In genomic region chr2:177229448-177230242, GRCh38 we compare ENCODE assay signal across 2 cellular contexts.
A peak's percentile ranks its signal among the peaks of the same experiment; 100 is the strongest.
TF ChIP-seq lines count a peak whose summit lies in the region.

No MANE protein-coding gene starts in this region.

TF ChIP-seq in A549, 52 proteins besides CTCF, POLR2A, EP300 and RAD21:
- TF ChIP-seq FOSB (CRISPR knock-in tag; IDR thresholded peaks at IDR 0.05) (no peak; the same call in 1 of the 2 replicates), POLR2AphosphoS2 (conservative IDR thresholded peaks at IDR 0.05; ENCODE audit: low read length) (peak; percentile 90), FOXS1 (CRISPR knock-in tag; IDR thresholded peaks at IDR 0.05) (no peak), JUN (IDR thresholded peaks at IDR 0.05) (peak in 1 of 2 experiments; percentile 33; a peak in 1 of 5 replicates), SMC3 (IDR thresholded peaks at IDR 0.05) (no peak), JUNB (IDR thresholded peaks at IDR 0.05) (no peak), CBX8 (IDR thresholded peaks at IDR 0.05) (no peak), KDM5A (IDR thresholded peaks at IDR 0.05) (no peak), FOSL2 (IDR thresholded peaks at IDR 0.05) (no peak), FOSL2 (CRISPR knock-in tag; IDR thresholded peaks at IDR 0.05) (no peak), RARB (CRISPR knock-in tag; IDR thresholded peaks at IDR 0.05) (0 out of 2 replicates have a peak, but pooled peaks have one; percentile 9), MYC (IDR thresholded peaks at IDR 0.05; ENCODE audit: borderline replicate concordance, low read length) (no peak)

TF ChIP-seq in HepG2, 621 proteins besides CTCF, POLR2A, EP300 and RAD21 (continues in another document):
- TF ChIP-seq PAF1 (CRISPR knock-in tag; IDR thresholded peaks at IDR 0.05) (peak; percentile 73; the same call in 1 of the 2 replicates), IKZF1 (IDR thresholded peaks at IDR 0.05) (no peak), POLR2AphosphoS5 (IDR thresholded peaks at IDR 0.05; ENCODE audit: low read depth, low read length) (peak; percentile 72), FOXC1 (CRISPR knock-in tag; IDR thresholded peaks at IDR 0.05; ENCODE audit: borderline replicate concordance) (peak; percentile 64; the same call in 1 of the 2 replicates), MIER2 (CRISPR knock-in tag; IDR thresholded peaks at IDR 0.05) (no peak), ATM (IDR thresholded peaks at IDR 0.05; ENCODE audit: borderline replicate concordance) (no peak), ZNF577 (CRISPR knock-in tag; IDR thresholded peaks at IDR 0.05; ENCODE audit: borderline replicate concordance, low read depth) (no peak), CEBPB (IDR thresholded peaks at IDR 0.05; ENCODE audit: borderline replicate concordance, low read depth, low read length) (no peak), ZNF280D (CRISPR knock-in tag; IDR thresholded peaks at IDR 0.05) (peak; percentile 39; the same call in 1 of the 2 replicates), ZNF720 (CRISPR knock-in tag; IDR thresholded peaks at IDR 0.05) (no peak), PATZ1 (CRISPR knock-in tag; IDR thresholded peaks at IDR 0.05) (no peak), SMAD3 (CRISPR knock-in tag; IDR thresholded peaks at IDR 0.05) (0 out of 2 replicates have a peak, but pooled peaks have one; percentile 16), ZHX1 (CRISPR knock-in tag; IDR thresholded peaks at IDR 0.05; ENCODE audit: low read depth) (no peak), KDM2A (CRISPR knock-in tag; IDR thresholded peaks at IDR 0.05; ENCODE audit: borderline replicate concordance, low read depth) (0 out of 2 replicates have a peak, but pooled peaks have one; percentile 47), ZNF318 (CRISPR knock-in tag; IDR thresholded peaks at IDR 0.05) (peak; percentile 62; the same call in 1 of the 2 replicates), ZNF605 (CRISPR knock-in tag; IDR thresholded peaks at IDR 0.05) (peak; percentile 59; the same call in 1 of the 2 replicates), POLR2AphosphoS2 (IDR thresholded peaks at IDR 0.05; ENCODE audit: low read depth, low read length) (peak; percentile 92), RBM22 (optimal IDR thresholded peaks at IDR 0.05; ENCODE audit: low read length) (peak; percentile 100), MBD4 (IDR thresholded peaks at IDR 0.05; ENCODE audit: borderline replicate concordance, low read length) (peak; percentile 25; the same call in 1 of the 2 replicates), AKNA (CRISPR knock-in tag; IDR thresholded peaks at IDR 0.05; ENCODE audit: borderline replicate concordance) (no peak), POLR2G (IDR thresholded peaks at IDR 0.05; ENCODE audit: low read depth, low read length) (peak; percentile 73), TAF15 (IDR thresholded peaks at IDR 0.05; ENCODE audit: low read depth, low read length, poor library complexity, severe bottlenecking) (no peak), SIX4 (CRISPR knock-in tag; IDR thresholded peaks at IDR 0.05) (no peak), ZNF816 (CRISPR knock-in tag; IDR thresholded peaks at IDR 0.05; ENCODE audit: borderline replicate concordance) (0 out of 2 replicates have a peak, but pooled peaks have one; percentile 2), ZNF430 (CRISPR knock-in tag; IDR thresholded peaks at IDR 0.05) (0 out of 2 replicates have a peak, but pooled peaks have one; percentile 34), HMG20A (CRISPR knock-in tag; IDR thresholded peaks at IDR 0.05; ENCODE audit: borderline replicate concordance) (no peak), RFX1 (IDR thresholded peaks at IDR 0.05) (0 out of 2 replicates have a peak, but pooled peaks have one; percentile 10), SMARCE1 (IDR thresholded peaks at IDR 0.05; ENCODE audit: borderline replicate concordance) (no peak), TOPORS (CRISPR knock-in tag; IDR thresholded peaks at IDR 0.05) (no peak)
